Comparison of ENCODE assay signal across 16 cellular contexts in the genomic region with DNA sequence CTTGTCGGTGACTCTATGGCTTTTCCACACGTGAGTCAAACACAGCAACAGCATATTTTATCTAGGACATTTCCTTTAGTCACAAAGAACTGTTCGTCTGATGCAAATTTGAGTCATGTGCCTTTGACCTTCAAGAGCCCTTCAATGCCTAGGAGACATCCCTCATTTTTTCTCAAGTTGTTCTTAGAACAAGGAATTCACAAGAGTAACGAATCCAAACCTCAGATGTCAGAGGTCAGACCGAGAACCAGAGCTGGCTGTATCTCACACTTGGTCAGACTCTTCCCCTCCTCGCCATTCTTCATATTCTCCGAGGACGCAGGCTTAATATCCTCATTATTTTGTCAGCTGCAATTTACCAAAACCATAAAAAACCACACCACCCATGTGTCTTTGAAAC.
"Had no signal": no experiment of that assay in that cellular context is flagged by ENCODE, and none has a peak within 500 bp of the region (broad histone marks: within the 10 kb centered on the region; RNA-seq: fewer than 3 reads in every experiment).

No MANE protein-coding gene starts in this region.

- H3K36me3 Mint-ChIP-seq: brain, memory B cell had no signal

- H3K36me3 ChIP-seq: left ventricle myocardium inferior, uterus, WERI-Rb-1 had no signal

- H3K9me3 Mint-ChIP-seq: activated naive CD4-positive, alpha-beta T cell treated with anti-CD3 and anti-CD28 coated beads for 36 hours; brain; memory B cell; nephron; stimulated activated naive CD8-positive, alpha-beta T cell treated with anti-CD3 and anti-CD28 coated beads, Interleukin-15, amount 100 ng/mL, for 72 hours had no signal

- FAIRE-seq: endometrium, frontal cortex, kidney had no signal

- H3K27ac Mint-ChIP-seq: activated naive CD4-positive, alpha-beta T cell treated with anti-CD3 and anti-CD28 coated beads for 36 hours; brain; memory B cell; nephron; stimulated activated naive CD8-positive, alpha-beta T cell treated with anti-CD3 and anti-CD28 coated beads, Interleukin-15, amount 100 ng/mL, for 72 hours had no signal

- ATAC-seq: esophagus mucosa; stimulated activated naive CD8-positive, alpha-beta T cell treated with anti-CD3 and anti-CD28 coated beads, Interleukin-15, amount 100 ng/mL, for 72 hours had no signal

- H3K27me3 ChIP-seq: uterus had no signal

- H3K4me1 Mint-ChIP-seq: brain; stimulated activated naive CD8-positive, alpha-beta T cell treated with anti-CD3 and anti-CD28 coated beads, Interleukin-15, amount 100 ng/mL, for 72 hours had no signal

- H3K9me3 ChIP-seq: left ventricle myocardium inferior, uterus had no signal

- H3K4me1 ChIP-seq: left ventricle myocardium inferior, uterus had no signal

- H3K4me3 ChIP-seq: dorsolateral prefrontal cortex, left ventricle myocardium inferior, uterus had no signal

- H3K27ac ChIP-seq: dorsolateral prefrontal cortex, left ventricle myocardium inferior, uterus, WERI-Rb-1 had no signal

- DNase-seq: activated CD4-positive, alpha-beta T cell treated with anti-CD3 and anti-CD28 coated beads for 4 hours; activated naive CD4-positive, alpha-beta T cell treated with anti-CD3 and anti-CD28 coated beads for 36 hours; dorsolateral prefrontal cortex; kidney; left ventricle myocardium inferior; stimulated activated CD4-positive, alpha-beta T cell treated with anti-CD3 and anti-CD28 coated beads, Interleukin-4, amount 100 ng/mL, for 4 hours; stimulated activated naive CD8-positive, alpha-beta T cell treated with anti-CD3 and anti-CD28 coated beads, Interleukin-15, amount 100 ng/mL, for 72 hours; T-helper 1 cell; uterus; WERI-Rb-1 had no signal

- H3K4me3 Mint-ChIP-seq: activated naive CD4-positive, alpha-beta T cell treated with anti-CD3 and anti-CD28 coated beads for 36 hours; brain; memory B cell; nephron; stimulated activated naive CD8-positive, alpha-beta T cell treated with anti-CD3 and anti-CD28 coated beads, Interleukin-15, amount 100 ng/mL, for 72 hours had no signal
